Comparison of ENCODE assay signal across 1 cellular context in genomic region chr12:54432815-54433164, GRCh38.
TF ChIP-seq lines count a peak whose summit lies in the region.

No MANE protein-coding gene starts in this region.

TF ChIP-seq in IMR-90, 13 proteins besides CTCF, POLR2A, EP300 and RAD21:
- TF ChIP-seq MAZ (IDR thresholded peaks at IDR 0.05; ENCODE audit: borderline replicate concordance, low read depth, low read length) (no peak), CHD1 (IDR thresholded peaks at IDR 0.05; ENCODE audit: low read depth, low read length) (no peak), RFX5 (IDR thresholded peaks at IDR 0.05; ENCODE audit: low read depth, low read length) (no peak), FOS (IDR thresholded peaks at IDR 0.05; ENCODE audit: low read depth, low read length) (no peak), NFE2L2 (IDR thresholded peaks at IDR 0.05; ENCODE audit: low read depth, low read length) (no peak), RCOR1 (IDR thresholded peaks at IDR 0.05; ENCODE audit: insufficient replicate concordance, low read length) (no peak), MAFK (IDR thresholded peaks at IDR 0.05; ENCODE audit: low read depth, low read length) (no peak), BHLHE40 (IDR thresholded peaks at IDR 0.05; ENCODE audit: low read depth, low read length) (no peak), ELK1 (IDR thresholded peaks at IDR 0.05; ENCODE audit: borderline replicate concordance, low read depth, low read length) (no peak), MXI1 (IDR thresholded peaks at IDR 0.05; ENCODE audit: borderline replicate concordance, low read depth, low read length) (no peak), SMC3 (IDR thresholded peaks at IDR 0.05; ENCODE audit: low read depth, low read length) (no peak)
- TF ChIP-seq, protein P1, sequence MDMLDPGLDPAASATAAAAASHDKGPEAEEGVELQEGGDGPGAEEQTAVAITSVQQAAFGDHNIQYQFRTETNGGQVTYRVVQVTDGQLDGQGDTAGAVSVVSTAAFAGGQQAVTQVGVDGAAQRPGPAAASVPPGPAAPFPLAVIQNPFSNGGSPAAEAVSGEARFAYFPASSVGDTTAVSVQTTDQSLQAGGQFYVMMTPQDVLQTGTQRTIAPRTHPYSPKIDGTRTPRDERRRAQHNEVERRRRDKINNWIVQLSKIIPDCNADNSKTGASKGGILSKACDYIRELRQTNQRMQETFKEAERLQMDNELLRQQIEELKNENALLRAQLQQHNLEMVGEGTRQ (IDR thresholded peaks at IDR 0.05; ENCODE audit: low read depth, low read length): no peak
